ENCODE assay signal across 1 cellular context in the genomic region with DNA sequence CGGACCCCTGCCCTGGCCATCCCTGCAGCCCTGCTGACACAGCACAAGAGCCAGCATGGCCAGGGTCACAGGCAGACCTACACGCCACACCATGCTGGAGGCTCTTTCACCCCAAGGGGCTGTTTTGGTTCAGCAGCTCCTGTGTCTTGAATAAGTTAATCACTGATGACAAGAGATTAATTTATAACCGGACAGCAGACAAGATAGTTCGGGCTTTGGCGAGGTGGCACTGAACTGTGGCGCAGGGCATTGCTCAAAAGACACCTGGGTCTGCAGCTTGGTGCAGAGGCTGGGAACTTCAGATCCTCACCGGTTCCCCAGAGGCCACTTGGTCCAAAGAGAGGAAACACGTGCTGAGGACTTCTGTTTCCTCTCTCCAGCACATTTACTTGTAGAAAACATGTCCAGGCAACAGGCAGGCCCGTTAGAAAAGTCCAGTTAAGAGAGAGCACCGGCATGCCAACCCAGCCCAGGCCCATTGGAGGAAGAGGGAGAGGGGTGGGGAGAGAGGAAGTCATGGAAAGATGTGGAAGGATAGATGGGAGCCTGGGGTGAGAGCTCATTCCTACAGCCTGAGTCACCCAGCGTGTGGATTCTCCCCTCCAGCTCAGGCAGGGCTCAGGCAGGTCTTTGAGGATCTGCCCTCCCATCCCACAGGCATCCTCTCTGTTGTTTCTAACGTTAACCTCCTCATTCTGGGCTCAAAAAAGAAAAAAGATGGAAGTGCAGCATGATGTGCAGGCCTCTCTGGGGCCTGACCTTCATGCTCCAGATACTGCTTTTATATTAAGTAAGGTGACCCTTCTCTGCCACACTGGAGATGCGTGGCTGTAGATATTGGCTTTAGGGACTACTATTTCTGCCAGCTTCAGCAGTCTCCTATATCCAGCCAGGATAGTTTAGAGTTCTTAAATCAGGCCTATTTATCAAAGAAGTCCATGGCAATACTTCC.
A peak's percentile ranks its signal among the peaks of the same experiment; 100 is the strongest.
TF ChIP-seq lines count a peak whose summit lies in the region.

No MANE protein-coding gene starts in this region.

TF ChIP-seq in HepG2, 621 proteins besides CTCF, POLR2A, EP300 and RAD21 (continued from another document and continues in another):
- TF ChIP-seq ZNF264 (CRISPR knock-in tag; IDR thresholded peaks at IDR 0.05) (no peak), ZNF850 (CRISPR knock-in tag; conservative IDR thresholded peaks at IDR 0.05) (no peak), HMGA1 (CRISPR knock-in tag; conservative IDR thresholded peaks at IDR 0.05) (no peak), FOSL2 (CRISPR knock-in tag; IDR thresholded peaks at IDR 0.05) (peak; percentile 93), BRCA1 (CRISPR knock-in tag; IDR thresholded peaks at IDR 0.05) (no peak), DMAP1 (CRISPR knock-in tag; IDR thresholded peaks at IDR 0.05) (no peak), ETV5 (CRISPR knock-in tag; IDR thresholded peaks at IDR 0.05; ENCODE audit: borderline replicate concordance) (no peak), ZNF33B (CRISPR knock-in tag; IDR thresholded peaks at IDR 0.05) (no peak), EED (CRISPR knock-in tag; IDR thresholded peaks at IDR 0.05) (no peak), ZNF674 (CRISPR knock-in tag; IDR thresholded peaks at IDR 0.05; ENCODE audit: low read depth) (no peak), ZNF3 (CRISPR knock-in tag; IDR thresholded peaks at IDR 0.05) (no peak), TRIM24 (CRISPR knock-in tag; IDR thresholded peaks at IDR 0.05) (no peak), THAP11 (CRISPR knock-in tag; IDR thresholded peaks at IDR 0.05) (no peak), ZNF530 (CRISPR knock-in tag; IDR thresholded peaks at IDR 0.05; ENCODE audit: low read depth) (no peak), KDM1A (CRISPR knock-in tag; IDR thresholded peaks at IDR 0.05) (no peak), ZFYVE20 (CRISPR knock-in tag; IDR thresholded peaks at IDR 0.05; ENCODE audit: borderline replicate concordance, low read depth) (no peak), ZNF562 (CRISPR knock-in tag; IDR thresholded peaks at IDR 0.05; ENCODE audit: borderline replicate concordance) (no peak), TBX2 (CRISPR knock-in tag; IDR thresholded peaks at IDR 0.05; ENCODE audit: borderline replicate concordance) (no peak), ZNF7 (CRISPR knock-in tag; IDR thresholded peaks at IDR 0.05) (no peak), SOX6 (IDR thresholded peaks at IDR 0.05) (no peak), SOX6 (CRISPR knock-in tag; IDR thresholded peaks at IDR 0.05) (0 out of 2 replicates have a peak, but pooled peaks have one; percentile 24), TCF12 (IDR thresholded peaks at IDR 0.05) (no peak), TCF12 (CRISPR knock-in tag; IDR thresholded peaks at IDR 0.05) (no peak), SIN3A (IDR thresholded peaks at IDR 0.05; ENCODE audit: borderline replicate concordance, low read depth, low read length) (no peak), MYC (CRISPR knock-in tag; IDR thresholded peaks at IDR 0.05; ENCODE audit: borderline replicate concordance) (no peak), ARNT (IDR thresholded peaks at IDR 0.05) (no peak), NAIF1 (CRISPR knock-in tag; IDR thresholded peaks at IDR 0.05; ENCODE audit: borderline replicate concordance) (no peak)
- TF ChIP-seq, protein P1, sequence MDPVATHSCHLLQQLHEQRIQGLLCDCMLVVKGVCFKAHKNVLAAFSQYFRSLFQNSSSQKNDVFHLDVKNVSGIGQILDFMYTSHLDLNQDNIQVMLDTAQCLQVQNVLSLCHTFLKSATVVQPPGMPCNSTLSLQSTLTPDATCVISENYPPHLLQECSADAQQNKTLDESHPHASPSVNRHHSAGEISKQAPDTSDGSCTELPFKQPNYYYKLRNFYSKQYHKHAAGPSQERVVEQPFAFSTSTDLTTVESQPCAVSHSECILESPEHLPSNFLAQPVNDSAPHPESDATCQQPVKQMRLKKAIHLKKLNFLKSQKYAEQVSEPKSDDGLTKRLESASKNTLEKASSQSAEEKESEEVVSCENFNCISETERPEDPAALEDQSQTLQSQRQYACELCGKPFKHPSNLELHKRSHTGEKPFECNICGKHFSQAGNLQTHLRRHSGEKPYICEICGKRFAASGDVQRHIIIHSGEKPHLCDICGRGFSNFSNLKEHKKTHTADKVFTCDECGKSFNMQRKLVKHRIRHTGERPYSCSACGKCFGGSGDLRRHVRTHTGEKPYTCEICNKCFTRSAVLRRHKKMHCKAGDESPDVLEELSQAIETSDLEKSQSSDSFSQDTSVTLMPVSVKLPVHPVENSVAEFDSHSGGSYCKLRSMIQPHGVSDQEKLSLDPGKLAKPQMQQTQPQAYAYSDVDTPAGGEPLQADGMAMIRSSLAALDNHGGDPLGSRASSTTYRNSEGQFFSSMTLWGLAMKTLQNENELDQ (CRISPR knock-in tag; IDR thresholded peaks at IDR 0.05; ENCODE audit: borderline replicate concordance) = no peak
- TF ChIP-seq, protein P2, sequence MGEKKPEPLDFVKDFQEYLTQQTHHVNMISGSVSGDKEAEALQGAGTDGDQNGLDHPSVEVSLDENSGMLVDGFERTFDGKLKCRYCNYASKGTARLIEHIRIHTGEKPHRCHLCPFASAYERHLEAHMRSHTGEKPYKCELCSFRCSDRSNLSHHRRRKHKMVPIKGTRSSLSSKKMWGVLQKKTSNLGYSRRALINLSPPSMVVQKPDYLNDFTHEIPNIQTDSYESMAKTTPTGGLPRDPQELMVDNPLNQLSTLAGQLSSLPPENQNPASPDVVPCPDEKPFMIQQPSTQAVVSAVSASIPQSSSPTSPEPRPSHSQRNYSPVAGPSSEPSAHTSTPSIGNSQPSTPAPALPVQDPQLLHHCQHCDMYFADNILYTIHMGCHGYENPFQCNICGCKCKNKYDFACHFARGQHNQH (CRISPR knock-in tag; IDR thresholded peaks at IDR 0.05) = no peak
- TF ChIP-seq, protein P3, sequence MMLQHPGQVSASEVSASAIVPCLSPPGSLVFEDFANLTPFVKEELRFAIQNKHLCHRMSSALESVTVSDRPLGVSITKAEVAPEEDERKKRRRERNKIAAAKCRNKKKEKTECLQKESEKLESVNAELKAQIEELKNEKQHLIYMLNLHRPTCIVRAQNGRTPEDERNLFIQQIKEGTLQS (CRISPR knock-in tag; IDR thresholded peaks at IDR 0.05) = peak; percentile 81
- TF ChIP-seq, protein P4, sequence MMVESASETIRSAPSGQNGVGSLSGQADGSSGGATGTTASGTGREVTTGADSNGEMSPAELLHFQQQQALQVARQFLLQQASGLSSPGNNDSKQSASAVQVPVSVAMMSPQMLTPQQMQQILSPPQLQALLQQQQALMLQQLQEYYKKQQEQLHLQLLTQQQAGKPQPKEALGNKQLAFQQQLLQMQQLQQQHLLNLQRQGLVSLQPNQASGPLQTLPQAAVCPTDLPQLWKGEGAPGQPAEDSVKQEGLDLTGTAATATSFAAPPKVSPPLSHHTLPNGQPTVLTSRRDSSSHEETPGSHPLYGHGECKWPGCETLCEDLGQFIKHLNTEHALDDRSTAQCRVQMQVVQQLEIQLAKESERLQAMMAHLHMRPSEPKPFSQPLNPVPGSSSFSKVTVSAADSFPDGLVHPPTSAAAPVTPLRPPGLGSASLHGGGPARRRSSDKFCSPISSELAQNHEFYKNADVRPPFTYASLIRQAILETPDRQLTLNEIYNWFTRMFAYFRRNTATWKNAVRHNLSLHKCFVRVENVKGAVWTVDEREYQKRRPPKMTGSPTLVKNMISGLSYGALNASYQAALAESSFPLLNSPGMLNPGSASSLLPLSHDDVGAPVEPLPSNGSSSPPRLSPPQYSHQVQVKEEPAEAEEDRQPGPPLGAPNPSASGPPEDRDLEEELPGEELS (CRISPR knock-in tag; IDR thresholded peaks at IDR 0.05) = no peak
- TF ChIP-seq, protein P5, sequence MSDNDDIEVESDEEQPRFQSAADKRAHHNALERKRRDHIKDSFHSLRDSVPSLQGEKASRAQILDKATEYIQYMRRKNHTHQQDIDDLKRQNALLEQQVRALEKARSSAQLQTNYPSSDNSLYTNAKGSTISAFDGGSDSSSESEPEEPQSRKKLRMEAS (IDR thresholded peaks at IDR 0.05) = 0 out of 2 replicates have a peak, but pooled peaks have one; percentile 13
- TF ChIP-seq, protein P6, sequence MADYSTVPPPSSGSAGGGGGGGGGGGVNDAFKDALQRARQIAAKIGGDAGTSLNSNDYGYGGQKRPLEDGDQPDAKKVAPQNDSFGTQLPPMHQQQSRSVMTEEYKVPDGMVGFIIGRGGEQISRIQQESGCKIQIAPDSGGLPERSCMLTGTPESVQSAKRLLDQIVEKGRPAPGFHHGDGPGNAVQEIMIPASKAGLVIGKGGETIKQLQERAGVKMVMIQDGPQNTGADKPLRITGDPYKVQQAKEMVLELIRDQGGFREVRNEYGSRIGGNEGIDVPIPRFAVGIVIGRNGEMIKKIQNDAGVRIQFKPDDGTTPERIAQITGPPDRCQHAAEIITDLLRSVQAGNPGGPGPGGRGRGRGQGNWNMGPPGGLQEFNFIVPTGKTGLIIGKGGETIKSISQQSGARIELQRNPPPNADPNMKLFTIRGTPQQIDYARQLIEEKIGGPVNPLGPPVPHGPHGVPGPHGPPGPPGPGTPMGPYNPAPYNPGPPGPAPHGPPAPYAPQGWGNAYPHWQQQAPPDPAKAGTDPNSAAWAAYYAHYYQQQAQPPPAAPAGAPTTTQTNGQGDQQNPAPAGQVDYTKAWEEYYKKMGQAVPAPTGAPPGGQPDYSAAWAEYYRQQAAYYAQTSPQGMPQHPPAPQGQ (CRISPR knock-in tag; IDR thresholded peaks at IDR 0.05; ENCODE audit: borderline replicate concordance) = no peak
- TF ChIP-seq, protein P7, sequence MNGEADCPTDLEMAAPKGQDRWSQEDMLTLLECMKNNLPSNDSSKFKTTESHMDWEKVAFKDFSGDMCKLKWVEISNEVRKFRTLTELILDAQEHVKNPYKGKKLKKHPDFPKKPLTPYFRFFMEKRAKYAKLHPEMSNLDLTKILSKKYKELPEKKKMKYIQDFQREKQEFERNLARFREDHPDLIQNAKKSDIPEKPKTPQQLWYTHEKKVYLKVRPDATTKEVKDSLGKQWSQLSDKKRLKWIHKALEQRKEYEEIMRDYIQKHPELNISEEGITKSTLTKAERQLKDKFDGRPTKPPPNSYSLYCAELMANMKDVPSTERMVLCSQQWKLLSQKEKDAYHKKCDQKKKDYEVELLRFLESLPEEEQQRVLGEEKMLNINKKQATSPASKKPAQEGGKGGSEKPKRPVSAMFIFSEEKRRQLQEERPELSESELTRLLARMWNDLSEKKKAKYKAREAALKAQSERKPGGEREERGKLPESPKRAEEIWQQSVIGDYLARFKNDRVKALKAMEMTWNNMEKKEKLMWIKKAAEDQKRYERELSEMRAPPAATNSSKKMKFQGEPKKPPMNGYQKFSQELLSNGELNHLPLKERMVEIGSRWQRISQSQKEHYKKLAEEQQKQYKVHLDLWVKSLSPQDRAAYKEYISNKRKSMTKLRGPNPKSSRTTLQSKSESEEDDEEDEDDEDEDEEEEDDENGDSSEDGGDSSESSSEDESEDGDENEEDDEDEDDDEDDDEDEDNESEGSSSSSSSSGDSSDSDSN (CRISPR knock-in tag; IDR thresholded peaks at IDR 0.05) = no peak
- TF ChIP-seq, protein P8, sequence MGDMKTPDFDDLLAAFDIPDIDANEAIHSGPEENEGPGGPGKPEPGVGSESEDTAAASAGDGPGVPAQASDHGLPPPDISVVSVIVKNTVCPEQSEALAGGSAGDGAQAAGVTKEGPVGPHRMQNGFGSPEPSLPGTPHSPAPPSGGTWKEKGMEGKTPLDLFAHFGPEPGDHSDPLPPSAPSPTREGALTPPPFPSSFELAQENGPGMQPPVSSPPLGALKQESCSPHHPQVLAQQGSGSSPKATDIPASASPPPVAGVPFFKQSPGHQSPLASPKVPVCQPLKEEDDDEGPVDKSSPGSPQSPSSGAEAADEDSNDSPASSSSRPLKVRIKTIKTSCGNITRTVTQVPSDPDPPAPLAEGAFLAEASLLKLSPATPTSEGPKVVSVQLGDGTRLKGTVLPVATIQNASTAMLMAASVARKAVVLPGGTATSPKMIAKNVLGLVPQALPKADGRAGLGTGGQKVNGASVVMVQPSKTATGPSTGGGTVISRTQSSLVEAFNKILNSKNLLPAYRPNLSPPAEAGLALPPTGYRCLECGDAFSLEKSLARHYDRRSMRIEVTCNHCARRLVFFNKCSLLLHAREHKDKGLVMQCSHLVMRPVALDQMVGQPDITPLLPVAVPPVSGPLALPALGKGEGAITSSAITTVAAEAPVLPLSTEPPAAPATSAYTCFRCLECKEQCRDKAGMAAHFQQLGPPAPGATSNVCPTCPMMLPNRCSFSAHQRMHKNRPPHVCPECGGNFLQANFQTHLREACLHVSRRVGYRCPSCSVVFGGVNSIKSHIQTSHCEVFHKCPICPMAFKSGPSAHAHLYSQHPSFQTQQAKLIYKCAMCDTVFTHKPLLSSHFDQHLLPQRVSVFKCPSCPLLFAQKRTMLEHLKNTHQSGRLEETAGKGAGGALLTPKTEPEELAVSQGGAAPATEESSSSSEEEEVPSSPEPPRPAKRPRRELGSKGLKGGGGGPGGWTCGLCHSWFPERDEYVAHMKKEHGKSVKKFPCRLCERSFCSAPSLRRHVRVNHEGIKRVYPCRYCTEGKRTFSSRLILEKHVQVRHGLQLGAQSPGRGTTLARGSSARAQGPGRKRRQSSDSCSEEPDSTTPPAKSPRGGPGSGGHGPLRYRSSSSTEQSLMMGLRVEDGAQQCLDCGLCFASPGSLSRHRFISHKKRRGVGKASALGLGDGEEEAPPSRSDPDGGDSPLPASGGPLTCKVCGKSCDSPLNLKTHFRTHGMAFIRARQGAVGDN (CRISPR knock-in tag; IDR thresholded peaks at IDR 0.05) = peak; percentile 36; the same call in 1 of the 2 replicates
- TF ChIP-seq, protein P9, sequence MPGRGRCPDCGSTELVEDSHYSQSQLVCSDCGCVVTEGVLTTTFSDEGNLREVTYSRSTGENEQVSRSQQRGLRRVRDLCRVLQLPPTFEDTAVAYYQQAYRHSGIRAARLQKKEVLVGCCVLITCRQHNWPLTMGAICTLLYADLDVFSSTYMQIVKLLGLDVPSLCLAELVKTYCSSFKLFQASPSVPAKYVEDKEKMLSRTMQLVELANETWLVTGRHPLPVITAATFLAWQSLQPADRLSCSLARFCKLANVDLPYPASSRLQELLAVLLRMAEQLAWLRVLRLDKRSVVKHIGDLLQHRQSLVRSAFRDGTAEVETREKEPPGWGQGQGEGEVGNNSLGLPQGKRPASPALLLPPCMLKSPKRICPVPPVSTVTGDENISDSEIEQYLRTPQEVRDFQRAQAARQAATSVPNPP (CRISPR knock-in tag; IDR thresholded peaks at IDR 0.05) = no peak
- TF ChIP-seq, protein P10, sequence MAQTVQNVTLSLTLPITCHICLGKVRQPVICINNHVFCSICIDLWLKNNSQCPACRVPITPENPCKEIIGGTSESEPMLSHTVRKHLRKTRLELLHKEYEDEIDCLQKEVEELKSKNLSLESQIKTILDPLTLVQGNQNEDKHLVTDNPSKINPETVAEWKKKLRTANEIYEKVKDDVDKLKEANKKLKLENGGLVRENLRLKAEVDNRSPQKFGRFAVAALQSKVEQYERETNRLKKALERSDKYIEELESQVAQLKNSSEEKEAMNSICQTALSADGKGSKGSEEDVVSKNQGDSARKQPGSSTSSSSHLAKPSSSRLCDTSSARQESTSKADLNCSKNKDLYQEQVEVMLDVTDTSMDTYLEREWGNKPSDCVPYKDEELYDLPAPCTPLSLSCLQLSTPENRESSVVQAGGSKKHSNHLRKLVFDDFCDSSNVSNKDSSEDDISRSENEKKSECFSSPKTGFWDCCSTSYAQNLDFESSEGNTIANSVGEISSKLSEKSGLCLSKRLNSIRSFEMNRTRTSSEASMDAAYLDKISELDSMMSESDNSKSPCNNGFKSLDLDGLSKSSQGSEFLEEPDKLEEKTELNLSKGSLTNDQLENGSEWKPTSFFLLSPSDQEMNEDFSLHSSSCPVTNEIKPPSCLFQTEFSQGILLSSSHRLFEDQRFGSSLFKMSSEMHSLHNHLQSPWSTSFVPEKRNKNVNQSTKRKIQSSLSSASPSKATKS (CRISPR knock-in tag; IDR thresholded peaks at IDR 0.05) = no peak
- TF ChIP-seq, protein P11, sequence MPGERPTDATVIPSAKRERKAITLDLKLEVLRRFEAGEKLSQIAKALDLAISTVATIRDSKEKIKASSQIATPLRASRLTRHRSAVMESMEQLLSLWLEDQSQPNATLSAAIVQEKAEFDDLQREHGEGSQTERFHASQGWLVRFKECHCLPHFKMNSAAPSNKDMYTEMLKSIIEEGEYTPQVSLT (CRISPR knock-in tag; IDR thresholded peaks at IDR 0.05; ENCODE audit: borderline replicate concordance, low read depth) = no peak
